Comparison of ENCODE assay signal across 1 cellular context in the genomic region with DNA sequence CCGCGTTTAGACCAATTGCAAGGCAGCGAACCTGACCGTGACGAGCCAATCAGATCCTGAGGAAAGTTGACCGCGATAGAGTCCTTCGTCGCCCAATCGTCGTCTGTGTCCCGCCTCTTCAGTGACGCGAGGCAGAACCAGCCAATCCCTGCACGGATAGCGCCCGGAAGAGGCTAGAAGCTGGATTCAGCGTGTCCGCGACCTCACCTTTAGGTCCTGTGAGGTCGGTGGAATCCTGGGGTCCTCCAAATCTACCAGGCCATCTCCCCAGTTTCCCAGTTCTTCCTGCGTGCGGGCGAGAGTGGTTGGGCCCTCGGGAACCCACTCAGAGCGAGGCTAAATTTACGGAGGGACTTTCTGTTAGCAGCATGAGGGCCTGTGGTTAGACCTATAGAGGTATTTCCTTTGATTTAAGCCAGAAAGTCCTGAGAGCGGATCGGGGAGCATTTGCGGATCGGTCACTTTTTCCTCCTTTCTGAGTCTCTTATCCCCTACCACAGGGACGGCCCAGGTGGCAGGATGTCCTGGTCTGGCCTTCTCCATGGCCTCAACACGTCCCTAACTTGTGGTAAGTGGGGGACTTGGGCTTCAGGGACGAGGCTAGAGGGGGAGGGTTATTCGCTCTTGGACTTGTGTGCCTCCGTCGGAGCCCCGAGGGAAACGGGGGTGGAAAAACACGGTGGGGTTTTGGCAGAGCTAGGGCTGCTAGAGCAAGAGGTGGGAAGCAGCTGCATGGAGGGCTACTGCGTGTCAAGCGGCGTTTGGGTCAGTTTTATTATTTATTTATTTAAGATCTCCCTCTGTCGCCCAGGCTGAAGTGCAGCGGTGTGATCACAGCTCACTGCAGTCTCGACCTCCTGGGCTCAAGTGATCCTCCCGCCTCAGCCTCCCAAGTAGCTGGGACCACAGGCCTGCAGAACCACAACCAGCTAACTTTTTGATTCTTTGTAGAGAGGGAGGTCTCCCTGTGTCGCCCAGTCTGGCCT.
TF ChIP-seq lines count a peak whose summit lies in the region.

TSS of gene MRPS12 (plus strand) at position 169 of the 986 bp plus-strand sequence. CDS start at position 520, 351 bp downstream.

TF ChIP-seq in HEK293, 187 proteins besides CTCF, POLR2A, EP300 and RAD21 (continued from another document and continues in another):
- TF ChIP-seq ZNF610 (tag by site-specific recombination; IDR thresholded peaks at IDR 0.05; ENCODE audit: borderline replicate concordance), result peak; percentile 34; the same call in 1 of the 2 replicates
- TF ChIP-seq, protein P1, sequence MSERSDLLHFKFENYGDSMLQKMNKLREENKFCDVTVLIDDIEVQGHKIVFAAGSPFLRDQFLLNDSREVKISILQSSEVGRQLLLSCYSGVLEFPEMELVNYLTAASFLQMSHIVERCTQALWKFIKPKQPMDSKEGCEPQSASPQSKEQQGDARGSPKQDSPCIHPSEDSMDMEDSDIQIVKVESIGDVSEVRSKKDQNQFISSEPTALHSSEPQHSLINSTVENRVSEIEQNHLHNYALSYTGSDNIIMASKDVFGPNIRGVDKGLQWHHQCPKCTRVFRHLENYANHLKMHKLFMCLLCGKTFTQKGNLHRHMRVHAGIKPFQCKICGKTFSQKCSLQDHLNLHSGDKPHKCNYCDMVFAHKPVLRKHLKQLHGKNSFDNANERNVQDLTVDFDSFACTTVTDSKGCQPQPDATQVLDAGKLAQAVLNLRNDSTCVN (tag by site-specific recombination; optimal IDR thresholded peaks at IDR 0.05), result peak; percentile 5
- peak; percentile 6; the same call in 1 of the 2 replicates for TF ChIP-seq ZFP3 (tag by site-specific recombination; IDR thresholded peaks at IDR 0.05; ENCODE audit: low read depth)
- TF ChIP-seq ZNF580 (tag by site-specific recombination; IDR thresholded peaks at IDR 0.05), result peak; percentile 9; the same call in 1 of the 2 replicates
- 0 out of 2 replicates have a peak, but pooled peaks have one; percentile 9 for TF ChIP-seq ZFP69B (tag by site-specific recombination; IDR thresholded peaks at IDR 0.05)
- TF ChIP-seq WT1 (tag by site-specific recombination; IDR thresholded peaks at IDR 0.05), result 0 out of 2 replicates have a peak, but pooled peaks have one; percentile 29
- TF ChIP-seq ZNF433 (tag by site-specific recombination; IDR thresholded peaks at IDR 0.05; ENCODE audit: low read depth), result no peak
- no peak for TF ChIP-seq PRDM4 (tag by site-specific recombination; IDR thresholded peaks at IDR 0.05)
- TF ChIP-seq KLF7 (tag by site-specific recombination; IDR thresholded peaks at IDR 0.05; ENCODE audit: borderline replicate concordance), result no peak
- TF ChIP-seq ZBTB48 (tag by site-specific recombination; IDR thresholded peaks at IDR 0.05), result peak; percentile 87
- peak; percentile 20; the same call in 1 of the 2 replicates for TF ChIP-seq ZNF561 (tag by site-specific recombination; IDR thresholded peaks at IDR 0.05; ENCODE audit: borderline replicate concordance)
- peak; percentile 92 for TF ChIP-seq SCRT1 (tag by site-specific recombination; IDR thresholded peaks at IDR 0.05; ENCODE audit: borderline replicate concordance)
- TF ChIP-seq KLF8 (tag by site-specific recombination; IDR thresholded peaks at IDR 0.05), result peak; percentile 42; the same call in 1 of the 2 replicates
- TF ChIP-seq ZNF830 (tag by site-specific recombination; IDR thresholded peaks at IDR 0.05; ENCODE audit: low read depth), result no peak
- TF ChIP-seq ZBTB20 (tag by site-specific recombination; IDR thresholded peaks at IDR 0.05), result peak; percentile 55; the same call in 1 of the 2 replicates
- peak; percentile 12; the same call in 1 of the 2 replicates for TF ChIP-seq ZNF2 (tag by site-specific recombination; IDR thresholded peaks at IDR 0.05)
- TF ChIP-seq ZNF514 (tag by site-specific recombination; IDR thresholded peaks at IDR 0.05), result no peak
- 0 out of 2 replicates have a peak, but pooled peaks have one; percentile 47 for TF ChIP-seq ZNF24 (tag by site-specific recombination; IDR thresholded peaks at IDR 0.05)
- TF ChIP-seq ZBTB44 (tag by site-specific recombination; IDR thresholded peaks at IDR 0.05), result 0 out of 2 replicates have a peak, but pooled peaks have one; percentile 8
- no peak for TF ChIP-seq ZNF776 (tag by site-specific recombination; IDR thresholded peaks at IDR 0.05; ENCODE audit: borderline replicate concordance)
- peak; percentile 87; the same call in 1 of the 2 replicates for TF ChIP-seq BCL11B (tag by site-specific recombination; IDR thresholded peaks at IDR 0.05; ENCODE audit: low read depth)
- peak; percentile 69; the same call in 1 of the 2 replicates for TF ChIP-seq ZNF391 (tag by site-specific recombination; IDR thresholded peaks at IDR 0.05; ENCODE audit: borderline replicate concordance, low read depth)
- no peak for TF ChIP-seq ZNF26 (tag by site-specific recombination; IDR thresholded peaks at IDR 0.05)
- TF ChIP-seq ZNF555 (tag by site-specific recombination; conservative IDR thresholded peaks at IDR 0.05), result no peak
- TF ChIP-seq, protein P2, sequence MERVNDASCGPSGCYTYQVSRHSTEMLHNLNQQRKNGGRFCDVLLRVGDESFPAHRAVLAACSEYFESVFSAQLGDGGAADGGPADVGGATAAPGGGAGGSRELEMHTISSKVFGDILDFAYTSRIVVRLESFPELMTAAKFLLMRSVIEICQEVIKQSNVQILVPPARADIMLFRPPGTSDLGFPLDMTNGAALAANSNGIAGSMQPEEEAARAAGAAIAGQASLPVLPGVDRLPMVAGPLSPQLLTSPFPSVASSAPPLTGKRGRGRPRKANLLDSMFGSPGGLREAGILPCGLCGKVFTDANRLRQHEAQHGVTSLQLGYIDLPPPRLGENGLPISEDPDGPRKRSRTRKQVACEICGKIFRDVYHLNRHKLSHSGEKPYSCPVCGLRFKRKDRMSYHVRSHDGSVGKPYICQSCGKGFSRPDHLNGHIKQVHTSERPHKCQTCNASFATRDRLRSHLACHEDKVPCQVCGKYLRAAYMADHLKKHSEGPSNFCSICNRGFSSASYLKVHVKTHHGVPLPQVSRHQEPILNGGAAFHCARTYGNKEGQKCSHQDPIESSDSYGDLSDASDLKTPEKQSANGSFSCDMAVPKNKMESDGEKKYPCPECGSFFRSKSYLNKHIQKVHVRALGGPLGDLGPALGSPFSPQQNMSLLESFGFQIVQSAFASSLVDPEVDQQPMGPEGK (tag by site-specific recombination; IDR thresholded peaks at IDR 0.05), result peak; percentile 65
- TF ChIP-seq ZNF501 (tag by site-specific recombination; IDR thresholded peaks at IDR 0.05), result peak; percentile 71
- peak; percentile 62 for TF ChIP-seq ZNF660 (tag by site-specific recombination; IDR thresholded peaks at IDR 0.05)
- no peak for TF ChIP-seq KLF9 (tag by site-specific recombination; IDR thresholded peaks at IDR 0.05; ENCODE audit: low read depth)
- 0 out of 2 replicates have a peak, but pooled peaks have one; percentile 13 for TF ChIP-seq ZNF792 (tag by site-specific recombination; IDR thresholded peaks at IDR 0.05)
- TF ChIP-seq BCL11A (tag by site-specific recombination; IDR thresholded peaks at IDR 0.05; ENCODE audit: low read depth), result 0 out of 2 replicates have a peak, but pooled peaks have one; percentile 14
- TF ChIP-seq SP3 (tag by site-specific recombination; IDR thresholded peaks at IDR 0.05), result peak; percentile 71
- TF ChIP-seq ZSCAN4 (tag by site-specific recombination; IDR thresholded peaks at IDR 0.05), result no peak
- TF ChIP-seq ZBTB10 (tag by site-specific recombination; IDR thresholded peaks at IDR 0.05), result peak; percentile 67; the same call in 1 of the 2 replicates
- TF ChIP-seq ZNF19 (tag by site-specific recombination; IDR thresholded peaks at IDR 0.05; ENCODE audit: low read depth), result no peak
- no peak for TF ChIP-seq MYNN (tag by site-specific recombination; IDR thresholded peaks at IDR 0.05; ENCODE audit: borderline replicate concordance)
- no peak for TF ChIP-seq ZNF146 (tag by site-specific recombination; IDR thresholded peaks at IDR 0.05)
- peak; percentile 76 for TF ChIP-seq GLIS1 (tag by site-specific recombination; IDR thresholded peaks at IDR 0.05)
- peak; percentile 100 for TF ChIP-seq SP2 (tag by site-specific recombination; IDR thresholded peaks at IDR 0.05)
- peak; percentile 92 for TF ChIP-seq ZNF335 (tag by site-specific recombination; conservative IDR thresholded peaks at IDR 0.05)
- TF ChIP-seq YY1 (tag by site-specific recombination; IDR thresholded peaks at IDR 0.05), result peak; percentile 34; the same call in 1 of the 2 replicates
- TF ChIP-seq KLF16 (tag by site-specific recombination; IDR thresholded peaks at IDR 0.05), result peak; percentile 65; the same call in 1 of the 2 replicates
- TF ChIP-seq ZSCAN30 (tag by site-specific recombination; IDR thresholded peaks at IDR 0.05), result peak; percentile 45; the same call in 1 of the 2 replicates
- TF ChIP-seq ZBTB17 (tag by site-specific recombination; IDR thresholded peaks at IDR 0.05), result peak; percentile 60
- TF ChIP-seq ZFP37 (tag by site-specific recombination; IDR thresholded peaks at IDR 0.05), result peak; percentile 80; the same call in 1 of the 2 replicates
- TF ChIP-seq ZNF777 (tag by site-specific recombination; IDR thresholded peaks at IDR 0.05; ENCODE audit: borderline replicate concordance), result no peak
- TF ChIP-seq ZNF248 (tag by site-specific recombination; IDR thresholded peaks at IDR 0.05), result no peak
- peak; percentile 48; the same call in 1 of the 2 replicates for TF ChIP-seq ZNF600 (tag by site-specific recombination; IDR thresholded peaks at IDR 0.05)
- TF ChIP-seq ZNF76 (tag by site-specific recombination; IDR thresholded peaks at IDR 0.05; ENCODE audit: borderline replicate concordance, low read depth), result peak; percentile 15; the same call in 1 of the 2 replicates
- TF ChIP-seq ZNF214 (tag by site-specific recombination; IDR thresholded peaks at IDR 0.05; ENCODE audit: borderline replicate concordance), result no peak
